In genomic region chr18:267688-268552, GRCh38 we compare ENCODE assay signal across 8 cellular contexts. TPM values are rescaled to one million over a fixed set of nuclear protein-coding genes. Genes with fewer than 3 reads are reported as not detected.
DNase-seq lines count a peak whose midpoint lies in the region; ATAC-seq and TF ChIP-seq lines count a peak whose summit lies in the region.

Gene THOC1, minus strand, starts transcription at chr18:268047. Its CDS starts 28 bp downstream, at chr18:268019.

- peaks cover 0 to 8% of the 10 kb centered on the region in 2 donors for H3K4me1 ChIP-seq in lung (ENCODE audit: control insufficient read depth in 2 of 2, insufficient read depth in 2 of 2, low read length in 2 of 2)

- H3K9me3 ChIP-seq in lung (ENCODE audit: control insufficient read depth in 2 of 2, insufficient read depth in 1 of 2, low read length in 1 of 2): no peaks in the 10 kb centered on the region

- no peak for TF ChIP-seq CTCF in lung (IDR thresholded peaks at IDR 0.05; ENCODE audit: control extremely low read depth, extremely low read depth)

- peaks cover 0 to 14% of the 10 kb centered on the region in 2 donors for H3K36me3 ChIP-seq in lung (ENCODE audit: control insufficient read depth in 2 of 2, insufficient read depth in 2 of 2, low read length in 2 of 2)

- peak within 1 kb of the TSS; percentile 88 to 91 for H3K27ac ChIP-seq in lung (ENCODE audit: low read depth in 1 of 2, low read length in 1 of 2)

- DNase-seq in COLO668 (lab: John Stamatoyannopoulos, UW; ENCODE audit: unreplicated experiment) (peak; percentile 96), HS-27A (ENCODE audit: low read depth) (peak; percentile 88), lung (ENCODE audit: low spot score) (peak; percentile 94)
- peak; percentile 76 for DNase-seq in NK-92 treated with Interleukin-12 subunit alpha and Interleukin-12 subunit beta, amount 100 ng/mL, for 24 hours (lab: John Stamatoyannopoulos, UW)
- DNase-seq in activated CD8-positive, alpha-beta memory T cell treated with anti-CD3 and anti-CD28 coated beads for 24 hours: peak; percentile 97
- DNase-seq in effector CD4-positive, alpha-beta T cell: peak; percentile 92
- DNase-seq in stimulated activated CD4-positive, alpha-beta T cell treated with anti-CD3 and anti-CD28 coated beads, TNF-alpha, amount 100 ng/mL, for 24 hours (ENCODE audit: low read depth in 3 of 3): peak; percentile 95 to 96 (median 96)

- H3K27me3 ChIP-seq in lung (ENCODE audit: control insufficient read depth, insufficient read depth): no peaks in the 10 kb centered on the region

- 0% methylated on average over 68 to 69 of the region's 69 CpGs for WGBS in lung, 2 donors

- peak within 1 kb of the TSS; percentile 77 for H3K4me3 ChIP-seq in lung

- peak; percentile 98 for ATAC-seq in GM19468 (IDR thresholded peaks at IDR 0.05; ENCODE audit: extremely low read depth, unreplicated experiment)
- peak; percentile 96 for ATAC-seq in lung (ENCODE audit: insufficient read depth, low FRiP score)

RNA-seq across cellular contexts. Expression of gene THOC1, which starts in this region (rescaled TPM):
- total RNA-seq in lung: 100 to 1,000 TPM in 1 of 2 donors, 10 to 100 TPM in 1; 22.8 to 109 TPM
- polyA plus RNA-seq in lung: 10 to 100 TPM; 12.1 to 40.4 TPM

Comparison
In these comparisons a context has a peak if more than half of its experiments do, and no peak if none do; other contexts are left out.
1. Peak in every context shown above with its lines: DNase-seq, ATAC-seq, H3K4me3 ChIP-seq and H3K27ac ChIP-seq.